8 cellular contexts compared by ENCODE assay signal in the genomic region with DNA sequence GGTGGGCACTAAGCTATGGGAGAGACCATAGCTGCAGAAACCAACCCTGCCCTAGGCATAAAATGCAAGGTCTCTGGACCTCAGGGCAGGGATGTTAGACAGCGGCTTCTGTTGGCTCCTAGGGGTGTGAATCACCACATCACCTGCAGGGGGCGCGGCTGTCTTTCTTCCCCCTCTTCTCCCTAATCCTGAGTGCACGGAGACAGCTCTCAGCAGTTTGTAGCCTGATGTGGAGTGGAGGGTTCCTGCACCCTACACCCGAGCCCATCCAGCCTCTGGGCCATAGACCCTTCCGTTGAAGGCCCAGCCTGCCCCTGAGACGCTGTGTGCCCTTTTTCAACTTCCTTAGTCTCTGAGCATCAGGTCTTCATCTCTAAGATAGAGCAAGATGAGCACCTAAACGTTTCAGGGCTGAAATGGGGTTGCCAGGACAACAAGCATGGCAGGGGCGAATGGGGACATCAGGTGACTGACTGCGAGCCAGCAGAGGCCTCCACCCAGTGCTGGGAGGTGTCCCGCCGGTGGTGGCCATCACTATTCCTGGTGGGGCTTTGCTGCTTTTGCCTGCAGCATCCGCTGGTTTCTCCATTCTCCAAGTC. TPM values are rescaled to one million over a fixed set of nuclear protein-coding genes. Genes with fewer than 3 reads are reported as not detected.
DNase-seq lines count a peak whose midpoint lies in the region; ATAC-seq, FAIRE-seq and TF ChIP-seq lines count a peak whose summit lies in the region.

No MANE protein-coding gene starts in this region.

- peak; percentile 74 for DNase-seq in DMS79 treated with DMSO at 0.1 percent for 48 hours (lab: John Stamatoyannopoulos, UW)
- DNase-seq in LoVo (ENCODE audit: low spot score), result peak; percentile 79
- DNase-seq in SJCRH30, result peak; percentile 83 to 96
- DNase-seq in activated naive CD4-positive, alpha-beta T cell (lab: John Stamatoyannopoulos, UW), result peak; percentile 61 to 78 (median 72)
- DNase-seq in germinal center (ENCODE audit: low spot score), result peak; percentile 66
- peak; percentile 75 to 93 (median 86) for DNase-seq in pancreas
- DNase-seq in tibial nerve (ENCODE audit: low spot score in 2 of 2), result peak; percentile 74 to 86

- intact Hi-C loops in pancreas (cut with DNase I), result loop anchor here in 1 of 3 donors (10.0 kb wide), 1 partner anchor 230 kb away; a partner anchor contains a TSS

- TF ChIP-seq CTCF in pancreas (IDR thresholded peaks at IDR 0.05) (peak; percentile 82 to 89 (median 86)), tibial nerve (IDR thresholded peaks at IDR 0.05) (peak; percentile 83 to 91 (median 85))

- no peak for FAIRE-seq in pancreas (lab: Jason Lieb, UNC)

- ATAC-seq in pancreas (peak; percentile 12 to 51 (median 44)), GM21381 (IDR thresholded peaks at IDR 0.05; ENCODE audit: unreplicated experiment) (no peak)

- H3K36me3 ChIP-seq in SJCRH30 (no peaks in the 10 kb centered on the region; the same call in 1 of the 2 replicates), pancreas (no peaks in the 10 kb centered on the region), tibial nerve (no peaks in the 10 kb centered on the region)

- no peak for TF ChIP-seq EP300 in tibial nerve (IDR thresholded peaks at IDR 0.05)

- H3K4me1 ChIP-seq in SJCRH30, result peaks cover 6% of the 10 kb centered on the region; the same call in 1 of the 2 replicates
- H3K4me1 ChIP-seq in pancreas, result peaks cover 15 to 24% (median 22%) of the 10 kb centered on the region in 3 donors
- H3K4me1 ChIP-seq in tibial nerve, result peaks cover 0 to 49% (median 27%) of the 10 kb centered on the region in 4 donors

- H3K9me3 ChIP-seq in SJCRH30 (replicated peaks), result no peaks in the 10 kb centered on the region
- no peaks in the 10 kb centered on the region for H3K9me3 ChIP-seq in pancreas
- H3K9me3 ChIP-seq in tibial nerve, result no peaks in the 10 kb centered on the region

- H3K27ac ChIP-seq in SJCRH30 (no peak overlapping the region), pancreas (peak overlapping the region in 1 of 4 donors; percentile 99), tibial nerve (no peak overlapping the region)

- H3K4me3 ChIP-seq in SJCRH30 (no peak overlapping the region), pancreas (peak overlapping the region in 1 of 4 donors; percentile 59), tibial nerve (no peak overlapping the region)

- H3K27me3 ChIP-seq in SJCRH30, result no peaks in the 10 kb centered on the region
- no peaks in the 10 kb centered on the region for H3K27me3 ChIP-seq in pancreas
- H3K27me3 ChIP-seq in tibial nerve, result no peaks in the 10 kb centered on the region

- 17 to 21% methylated on average over 13 of the region's 13 CpGs for WGBS in pancreas, 2 donors
- 35 to 39% methylated on average over 8 to 13 of the region's 13 CpGs for WGBS in tibial nerve, 2 donors

- no peak for TF ChIP-seq POLR2A in tibial nerve (IDR thresholded peaks at IDR 0.05)

RNA-seq across cellular contexts. Expression of a gene that starts 2.3 kb away (rescaled TPM):
- total RNA-seq in SJCRH30 (2014; rRNA removed; shearing (Covaris generic)), result 44.5 and 47.7 TPM in 2 replicates
- 10 to 100 TPM; 32.1 to 46.6 (median 39.5) TPM for total RNA-seq in pancreas
- 10 to 100 TPM; 49.7 to 66.9 TPM for polyA plus RNA-seq in pancreas
- 10 to 100 TPM; 45.8 to 67.5 (median 47.9) TPM for total RNA-seq in tibial nerve

RNA-seq across cellular contexts. Expression of a gene that starts 45.5 kb away (rescaled TPM):
- total RNA-seq in SJCRH30 (2014; rRNA removed; shearing (Covaris generic)), result 14.3 and 18.3 TPM in 2 replicates
- total RNA-seq in pancreas (1 to 10 TPM; 3.8 to 10.0 (median 5.2) TPM), tibial nerve (10 to 100 TPM; 15.1 to 23.1 (median 18.6) TPM)
- polyA plus RNA-seq in pancreas, result 10 to 100 TPM; 13.9 to 14.9 TPM
